Comparison of ENCODE assay signal across 1 cellular context in the genomic region with DNA sequence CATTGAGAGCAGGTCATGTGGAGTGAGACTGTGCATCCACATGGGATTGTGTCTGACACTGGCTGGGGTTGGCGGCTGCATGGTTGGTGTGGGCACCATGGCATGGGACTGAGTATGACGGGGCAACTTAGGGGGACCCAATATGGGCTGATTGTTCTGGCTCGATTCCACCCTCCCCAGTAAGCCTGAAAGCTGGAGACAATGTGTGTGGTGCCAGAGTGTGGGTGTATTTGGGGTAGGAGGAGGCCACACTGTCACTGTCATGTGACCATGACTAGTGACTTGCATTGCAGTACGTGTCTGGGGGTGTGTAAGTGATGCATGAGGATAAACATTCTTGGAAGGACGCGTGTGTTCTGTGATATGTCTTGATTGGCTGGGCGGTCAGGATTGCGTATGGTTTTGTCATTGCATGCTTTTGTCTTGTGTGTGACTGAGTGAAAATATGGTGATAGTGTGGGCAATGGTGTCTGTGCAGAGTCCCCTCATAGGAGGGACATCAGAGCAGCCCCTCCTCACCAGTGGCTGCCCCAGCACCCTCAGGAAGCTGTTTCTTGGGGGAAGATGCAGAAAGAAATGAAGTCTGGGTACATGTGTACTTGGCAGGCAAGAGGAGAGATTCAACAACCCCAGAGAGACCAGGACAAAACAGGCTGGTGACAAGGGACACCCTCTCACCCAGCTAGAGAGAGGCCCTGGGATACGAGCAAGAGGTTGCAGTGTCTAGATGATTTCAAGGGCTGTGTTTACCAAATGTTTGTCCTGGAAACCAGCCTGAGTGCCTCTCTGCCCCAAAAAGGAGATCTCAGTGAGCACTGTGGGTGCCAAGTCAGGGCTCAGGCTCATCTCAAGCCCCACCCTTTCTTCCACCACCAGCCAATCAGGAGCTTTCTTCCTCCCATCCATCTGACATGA.
TF ChIP-seq lines count a peak whose summit lies in the region.

No MANE protein-coding gene starts in this region.

TF ChIP-seq in K562, 482 proteins besides CTCF, POLR2A, EP300 and RAD21 (continued from another document and continues in another):
- TF ChIP-seq, protein P1, sequence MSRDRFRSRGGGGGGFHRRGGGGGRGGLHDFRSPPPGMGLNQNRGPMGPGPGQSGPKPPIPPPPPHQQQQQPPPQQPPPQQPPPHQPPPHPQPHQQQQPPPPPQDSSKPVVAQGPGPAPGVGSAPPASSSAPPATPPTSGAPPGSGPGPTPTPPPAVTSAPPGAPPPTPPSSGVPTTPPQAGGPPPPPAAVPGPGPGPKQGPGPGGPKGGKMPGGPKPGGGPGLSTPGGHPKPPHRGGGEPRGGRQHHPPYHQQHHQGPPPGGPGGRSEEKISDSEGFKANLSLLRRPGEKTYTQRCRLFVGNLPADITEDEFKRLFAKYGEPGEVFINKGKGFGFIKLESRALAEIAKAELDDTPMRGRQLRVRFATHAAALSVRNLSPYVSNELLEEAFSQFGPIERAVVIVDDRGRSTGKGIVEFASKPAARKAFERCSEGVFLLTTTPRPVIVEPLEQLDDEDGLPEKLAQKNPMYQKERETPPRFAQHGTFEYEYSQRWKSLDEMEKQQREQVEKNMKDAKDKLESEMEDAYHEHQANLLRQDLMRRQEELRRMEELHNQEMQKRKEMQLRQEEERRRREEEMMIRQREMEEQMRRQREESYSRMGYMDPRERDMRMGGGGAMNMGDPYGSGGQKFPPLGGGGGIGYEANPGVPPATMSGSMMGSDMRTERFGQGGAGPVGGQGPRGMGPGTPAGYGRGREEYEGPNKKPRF (IDR thresholded peaks at IDR 0.05; ENCODE audit: low read depth, low read length) = no peak
- TF ChIP-seq CBX1 (IDR thresholded peaks at IDR 0.05; ENCODE audit: low read depth) (no peak), MYNN (IDR thresholded peaks at IDR 0.05) (peak; percentile 90), MYNN (CRISPR knock-in tag; IDR thresholded peaks at IDR 0.05) (no peak), MYBL2 (IDR thresholded peaks at IDR 0.05; ENCODE audit: low read depth) (no peak), MYBL2 (CRISPR knock-in tag; IDR thresholded peaks at IDR 0.05; ENCODE audit: borderline replicate concordance) (no peak), NCOA6 (IDR thresholded peaks at IDR 0.05) (no peak), NUFIP1 (IDR thresholded peaks at IDR 0.05; ENCODE audit: partially characterized antibody) (peak; percentile 89), CTBP1 (IDR thresholded peaks at IDR 0.05; ENCODE audit: borderline replicate concordance) (peak; percentile 89), ZNF354B (CRISPR knock-in tag; IDR thresholded peaks at IDR 0.05) (peak; percentile 91), EHMT2 (IDR thresholded peaks at IDR 0.05) (peak; percentile 68), ZNF23 (CRISPR knock-in tag; IDR thresholded peaks at IDR 0.05) (peak; percentile 85; the same call in 1 of the 2 replicates), TAF7 (tag; IDR thresholded peaks at IDR 0.05) (peak; percentile 63), BDP1 (IDR thresholded peaks at IDR 0.05; ENCODE audit: insufficient read depth, insufficient read length) (no peak), ZNF431 (CRISPR knock-in tag; IDR thresholded peaks at IDR 0.05) (no peak), LCOR (CRISPR knock-in tag; IDR thresholded peaks at IDR 0.05) (no peak), TRIM24 (IDR thresholded peaks at IDR 0.05) (peak in 1 of 2 experiments; percentile 77; a peak in 2 of 4 replicates), NR3C1 (CRISPR knock-in tag; IDR thresholded peaks at IDR 0.05) (no peak), L3MBTL2 (IDR thresholded peaks at IDR 0.05) (peak; percentile 92), SMARCB1 (IDR thresholded peaks at IDR 0.05; ENCODE audit: insufficient read length, low read depth) (no peak), ZSCAN32 (CRISPR knock-in tag; IDR thresholded peaks at IDR 0.05) (no peak), SAFB2 (IDR thresholded peaks at IDR 0.05; ENCODE audit: borderline replicate concordance, low read depth, low read length, severe bottlenecking) (no peak), HNRNPH1 (optimal IDR thresholded peaks at IDR 0.05; ENCODE audit: low read depth, low read length) (no peak), GABPB2 (CRISPR knock-in tag; conservative IDR thresholded peaks at IDR 0.05) (no peak), HMGN3 (IDR thresholded peaks at IDR 0.05; ENCODE audit: borderline replicate concordance, extremely low read depth, insufficient read length, low read depth, low read length) (no peak), NONO (IDR thresholded peaks at IDR 0.05; ENCODE audit: low read depth in 2 of 2, low read length in 1 of 2) (no peak), NCOR1 (IDR thresholded peaks at IDR 0.05) (no peak; the same call in 1 of the 2 replicates), ZNF175 (CRISPR knock-in tag; IDR thresholded peaks at IDR 0.05; ENCODE audit: low read depth) (peak; percentile 100), GABPB1 (CRISPR knock-in tag; IDR thresholded peaks at IDR 0.05) (peak; percentile 60), ZBTB17 (CRISPR knock-in tag; IDR thresholded peaks at IDR 0.05) (peak; percentile 96), FOS (IDR thresholded peaks at IDR 0.05; ENCODE audit: extremely low read depth, insufficient read length) (peak; percentile 46), ARHGAP35 (IDR thresholded peaks at IDR 0.05; ENCODE audit: partially characterized antibody) (no peak), ZNF140 (CRISPR knock-in tag; IDR thresholded peaks at IDR 0.05) (peak; percentile 58; the same call in 1 of the 2 replicates), E2F3 (CRISPR knock-in tag; IDR thresholded peaks at IDR 0.05) (peak; percentile 82), CREB1 (IDR thresholded peaks at IDR 0.05) (peak; percentile 95), CREB1 (CRISPR knock-in tag; IDR thresholded peaks at IDR 0.05) (peak; percentile 95)
- TF ChIP-seq, protein P2, sequence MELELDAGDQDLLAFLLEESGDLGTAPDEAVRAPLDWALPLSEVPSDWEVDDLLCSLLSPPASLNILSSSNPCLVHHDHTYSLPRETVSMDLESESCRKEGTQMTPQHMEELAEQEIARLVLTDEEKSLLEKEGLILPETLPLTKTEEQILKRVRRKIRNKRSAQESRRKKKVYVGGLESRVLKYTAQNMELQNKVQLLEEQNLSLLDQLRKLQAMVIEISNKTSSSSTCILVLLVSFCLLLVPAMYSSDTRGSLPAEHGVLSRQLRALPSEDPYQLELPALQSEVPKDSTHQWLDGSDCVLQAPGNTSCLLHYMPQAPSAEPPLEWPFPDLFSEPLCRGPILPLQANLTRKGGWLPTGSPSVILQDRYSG (tag; conservative IDR thresholded peaks at IDR 0.05; ENCODE audit: low read depth) = peak; percentile 96
- TF ChIP-seq, protein P3, sequence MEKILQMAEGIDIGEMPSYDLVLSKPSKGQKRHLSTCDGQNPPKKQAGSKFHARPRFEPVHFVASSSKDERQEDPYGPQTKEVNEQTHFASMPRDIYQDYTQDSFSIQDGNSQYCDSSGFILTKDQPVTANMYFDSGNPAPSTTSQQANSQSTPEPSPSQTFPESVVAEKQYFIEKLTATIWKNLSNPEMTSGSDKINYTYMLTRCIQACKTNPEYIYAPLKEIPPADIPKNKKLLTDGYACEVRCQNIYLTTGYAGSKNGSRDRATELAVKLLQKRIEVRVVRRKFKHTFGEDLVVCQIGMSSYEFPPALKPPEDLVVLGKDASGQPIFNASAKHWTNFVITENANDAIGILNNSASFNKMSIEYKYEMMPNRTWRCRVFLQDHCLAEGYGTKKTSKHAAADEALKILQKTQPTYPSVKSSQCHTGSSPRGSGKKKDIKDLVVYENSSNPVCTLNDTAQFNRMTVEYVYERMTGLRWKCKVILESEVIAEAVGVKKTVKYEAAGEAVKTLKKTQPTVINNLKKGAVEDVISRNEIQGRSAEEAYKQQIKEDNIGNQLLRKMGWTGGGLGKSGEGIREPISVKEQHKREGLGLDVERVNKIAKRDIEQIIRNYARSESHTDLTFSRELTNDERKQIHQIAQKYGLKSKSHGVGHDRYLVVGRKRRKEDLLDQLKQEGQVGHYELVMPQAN (IDR thresholded peaks at IDR 0.05; ENCODE audit: borderline replicate concordance) = peak; percentile 66; the same call in 1 of the 2 replicates
- TF ChIP-seq, protein P4, sequence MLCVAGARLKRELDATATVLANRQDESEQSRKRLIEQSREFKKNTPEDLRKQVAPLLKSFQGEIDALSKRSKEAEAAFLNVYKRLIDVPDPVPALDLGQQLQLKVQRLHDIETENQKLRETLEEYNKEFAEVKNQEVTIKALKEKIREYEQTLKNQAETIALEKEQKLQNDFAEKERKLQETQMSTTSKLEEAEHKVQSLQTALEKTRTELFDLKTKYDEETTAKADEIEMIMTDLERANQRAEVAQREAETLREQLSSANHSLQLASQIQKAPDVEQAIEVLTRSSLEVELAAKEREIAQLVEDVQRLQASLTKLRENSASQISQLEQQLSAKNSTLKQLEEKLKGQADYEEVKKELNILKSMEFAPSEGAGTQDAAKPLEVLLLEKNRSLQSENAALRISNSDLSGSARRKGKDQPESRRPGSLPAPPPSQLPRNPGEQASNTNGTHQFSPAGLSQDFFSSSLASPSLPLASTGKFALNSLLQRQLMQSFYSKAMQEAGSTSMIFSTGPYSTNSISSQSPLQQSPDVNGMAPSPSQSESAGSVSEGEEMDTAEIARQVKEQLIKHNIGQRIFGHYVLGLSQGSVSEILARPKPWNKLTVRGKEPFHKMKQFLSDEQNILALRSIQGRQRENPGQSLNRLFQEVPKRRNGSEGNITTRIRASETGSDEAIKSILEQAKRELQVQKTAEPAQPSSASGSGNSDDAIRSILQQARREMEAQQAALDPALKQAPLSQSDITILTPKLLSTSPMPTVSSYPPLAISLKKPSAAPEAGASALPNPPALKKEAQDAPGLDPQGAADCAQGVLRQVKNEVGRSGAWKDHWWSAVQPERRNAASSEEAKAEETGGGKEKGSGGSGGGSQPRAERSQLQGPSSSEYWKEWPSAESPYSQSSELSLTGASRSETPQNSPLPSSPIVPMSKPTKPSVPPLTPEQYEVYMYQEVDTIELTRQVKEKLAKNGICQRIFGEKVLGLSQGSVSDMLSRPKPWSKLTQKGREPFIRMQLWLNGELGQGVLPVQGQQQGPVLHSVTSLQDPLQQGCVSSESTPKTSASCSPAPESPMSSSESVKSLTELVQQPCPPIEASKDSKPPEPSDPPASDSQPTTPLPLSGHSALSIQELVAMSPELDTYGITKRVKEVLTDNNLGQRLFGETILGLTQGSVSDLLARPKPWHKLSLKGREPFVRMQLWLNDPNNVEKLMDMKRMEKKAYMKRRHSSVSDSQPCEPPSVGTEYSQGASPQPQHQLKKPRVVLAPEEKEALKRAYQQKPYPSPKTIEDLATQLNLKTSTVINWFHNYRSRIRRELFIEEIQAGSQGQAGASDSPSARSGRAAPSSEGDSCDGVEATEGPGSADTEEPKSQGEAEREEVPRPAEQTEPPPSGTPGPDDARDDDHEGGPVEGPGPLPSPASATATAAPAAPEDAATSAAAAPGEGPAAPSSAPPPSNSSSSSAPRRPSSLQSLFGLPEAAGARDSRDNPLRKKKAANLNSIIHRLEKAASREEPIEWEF (CRISPR knock-in tag; IDR thresholded peaks at IDR 0.05) = peak; percentile 91
- TF ChIP-seq, protein P5, sequence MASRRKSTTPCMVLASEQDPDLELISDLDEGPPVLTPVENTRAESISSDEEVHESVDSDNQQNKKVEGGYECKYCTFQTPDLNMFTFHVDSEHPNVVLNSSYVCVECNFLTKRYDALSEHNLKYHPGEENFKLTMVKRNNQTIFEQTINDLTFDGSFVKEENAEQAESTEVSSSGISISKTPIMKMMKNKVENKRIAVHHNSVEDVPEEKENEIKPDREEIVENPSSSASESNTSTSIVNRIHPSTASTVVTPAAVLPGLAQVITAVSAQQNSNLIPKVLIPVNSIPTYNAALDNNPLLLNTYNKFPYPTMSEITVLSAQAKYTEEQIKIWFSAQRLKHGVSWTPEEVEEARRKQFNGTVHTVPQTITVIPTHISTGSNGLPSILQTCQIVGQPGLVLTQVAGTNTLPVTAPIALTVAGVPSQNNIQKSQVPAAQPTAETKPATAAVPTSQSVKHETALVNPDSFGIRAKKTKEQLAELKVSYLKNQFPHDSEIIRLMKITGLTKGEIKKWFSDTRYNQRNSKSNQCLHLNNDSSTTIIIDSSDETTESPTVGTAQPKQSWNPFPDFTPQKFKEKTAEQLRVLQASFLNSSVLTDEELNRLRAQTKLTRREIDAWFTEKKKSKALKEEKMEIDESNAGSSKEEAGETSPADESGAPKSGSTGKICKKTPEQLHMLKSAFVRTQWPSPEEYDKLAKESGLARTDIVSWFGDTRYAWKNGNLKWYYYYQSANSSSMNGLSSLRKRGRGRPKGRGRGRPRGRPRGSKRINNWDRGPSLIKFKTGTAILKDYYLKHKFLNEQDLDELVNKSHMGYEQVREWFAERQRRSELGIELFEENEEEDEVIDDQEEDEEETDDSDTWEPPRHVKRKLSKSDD (conservative IDR thresholded peaks at IDR 0.05; ENCODE audit: low read length) = no peak
- TF ChIP-seq, protein P6, sequence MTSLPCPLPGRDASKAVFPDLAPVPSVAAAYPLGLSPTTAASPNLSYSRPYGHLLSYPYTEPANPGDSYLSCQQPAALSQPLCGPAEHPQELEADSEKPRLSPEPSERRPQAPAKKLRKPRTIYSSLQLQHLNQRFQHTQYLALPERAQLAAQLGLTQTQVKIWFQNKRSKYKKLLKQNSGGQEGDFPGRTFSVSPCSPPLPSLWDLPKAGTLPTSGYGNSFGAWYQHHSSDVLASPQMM (CRISPR knock-in tag; IDR thresholded peaks at IDR 0.05) = no peak
- TF ChIP-seq, protein P7, sequence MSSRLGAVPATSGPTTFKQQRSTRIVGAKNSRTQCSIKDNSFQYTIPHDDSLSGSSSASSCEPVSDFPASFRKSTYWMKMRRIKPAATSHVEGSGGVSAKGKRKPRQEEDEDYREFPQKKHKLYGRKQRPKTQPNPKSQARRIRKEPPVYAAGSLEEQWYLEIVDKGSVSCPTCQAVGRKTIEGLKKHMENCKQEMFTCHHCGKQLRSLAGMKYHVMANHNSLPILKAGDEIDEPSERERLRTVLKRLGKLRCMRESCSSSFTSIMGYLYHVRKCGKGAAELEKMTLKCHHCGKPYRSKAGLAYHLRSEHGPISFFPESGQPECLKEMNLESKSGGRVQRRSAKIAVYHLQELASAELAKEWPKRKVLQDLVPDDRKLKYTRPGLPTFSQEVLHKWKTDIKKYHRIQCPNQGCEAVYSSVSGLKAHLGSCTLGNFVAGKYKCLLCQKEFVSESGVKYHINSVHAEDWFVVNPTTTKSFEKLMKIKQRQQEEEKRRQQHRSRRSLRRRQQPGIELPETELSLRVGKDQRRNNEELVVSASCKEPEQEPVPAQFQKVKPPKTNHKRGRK (tag; IDR thresholded peaks at IDR 0.05) = no peak
- TF ChIP-seq, protein P8, sequence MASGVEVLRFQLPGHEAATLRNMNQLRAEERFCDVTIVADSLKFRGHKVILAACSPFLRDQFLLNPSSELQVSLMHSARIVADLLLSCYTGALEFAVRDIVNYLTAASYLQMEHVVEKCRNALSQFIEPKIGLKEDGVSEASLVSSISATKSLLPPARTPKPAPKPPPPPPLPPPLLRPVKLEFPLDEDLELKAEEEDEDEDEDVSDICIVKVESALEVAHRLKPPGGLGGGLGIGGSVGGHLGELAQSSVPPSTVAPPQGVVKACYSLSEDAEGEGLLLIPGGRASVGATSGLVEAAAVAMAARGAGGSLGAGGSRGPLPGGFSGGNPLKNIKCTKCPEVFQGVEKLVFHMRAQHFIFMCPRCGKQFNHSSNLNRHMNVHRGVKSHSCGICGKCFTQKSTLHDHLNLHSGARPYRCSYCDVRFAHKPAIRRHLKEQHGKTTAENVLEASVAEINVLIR (CRISPR knock-in tag; IDR thresholded peaks at IDR 0.05) = peak; percentile 84
- TF ChIP-seq, protein P9, sequence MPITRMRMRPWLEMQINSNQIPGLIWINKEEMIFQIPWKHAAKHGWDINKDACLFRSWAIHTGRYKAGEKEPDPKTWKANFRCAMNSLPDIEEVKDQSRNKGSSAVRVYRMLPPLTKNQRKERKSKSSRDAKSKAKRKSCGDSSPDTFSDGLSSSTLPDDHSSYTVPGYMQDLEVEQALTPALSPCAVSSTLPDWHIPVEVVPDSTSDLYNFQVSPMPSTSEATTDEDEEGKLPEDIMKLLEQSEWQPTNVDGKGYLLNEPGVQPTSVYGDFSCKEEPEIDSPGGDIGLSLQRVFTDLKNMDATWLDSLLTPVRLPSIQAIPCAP (CRISPR knock-in tag; IDR thresholded peaks at IDR 0.05; ENCODE audit: borderline replicate concordance) = no peak
